ENCODE assay signal across 8 cellular contexts in the genomic region with DNA sequence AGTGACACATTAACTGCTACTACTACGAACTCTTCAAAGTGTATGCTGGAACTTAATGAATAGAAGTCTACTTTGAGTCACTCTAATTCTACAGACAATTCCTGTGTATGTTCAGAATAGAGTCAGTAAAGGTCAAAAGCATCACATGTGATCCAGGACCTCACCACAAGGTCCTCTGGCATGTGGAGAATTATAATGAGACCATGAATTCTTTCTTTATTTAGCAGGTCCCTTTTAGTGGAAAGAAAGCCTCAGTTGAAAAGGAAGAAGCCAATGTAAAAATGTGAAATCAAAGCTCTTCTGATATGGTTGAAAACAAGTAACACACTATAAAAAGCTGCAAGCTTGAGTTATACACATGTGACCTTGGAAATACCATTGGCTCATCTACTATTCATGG.
"Had no signal": no experiment of that assay in that cellular context is flagged by ENCODE, and none has a peak within 500 bp of the region (broad histone marks: within the 10 kb centered on the region; RNA-seq: fewer than 3 reads in every experiment).

No MANE protein-coding gene starts in this region.

- H3K27ac ChIP-seq: GM23248, HL-60 had no signal

- H3K9me3 ChIP-seq: HAP-1 had no signal

- H3K27me3 Mint-ChIP-seq: IgD-negative memory B cell had no signal

- H3K4me3 Mint-ChIP-seq: HFFc6, IgD-negative memory B cell had no signal

- H3K4me3 ChIP-seq: GM23248, HAP-1 had no signal

- H3K36me3 ChIP-seq: HAP-1 had no signal

- H3K9ac ChIP-seq: GM23248 had no signal

- H3K27ac Mint-ChIP-seq: HFFc6, IgD-negative memory B cell had no signal

- H3K4me1 ChIP-seq: HAP-1 had no signal

- H3K36me3 Mint-ChIP-seq: IgD-negative memory B cell had no signal

- DNase-seq: GM23248, GOT3, H7, HFFc6, KBM-7 had no signal

- H3K4me1 Mint-ChIP-seq: IgD-negative memory B cell had no signal
